22 cellular contexts compared by ENCODE assay signal in the genomic region with DNA sequence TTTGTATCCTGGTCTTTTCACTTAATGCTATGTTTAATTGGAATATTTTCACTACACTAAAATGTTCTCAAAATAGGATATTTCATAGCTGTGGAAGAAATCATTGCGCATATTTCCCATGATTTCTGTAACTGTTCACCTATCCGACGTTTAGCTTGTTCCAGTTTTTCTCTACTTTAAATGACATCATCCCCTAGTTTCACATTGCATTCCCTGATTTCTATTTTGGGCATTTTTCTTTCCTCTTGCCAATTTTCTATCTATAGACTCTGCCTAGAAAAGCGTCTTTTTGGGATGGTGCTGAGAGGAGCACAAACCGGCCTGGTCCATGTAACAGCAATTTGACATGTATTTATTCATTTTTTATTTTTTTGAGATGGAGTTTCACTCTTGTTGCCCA.
"Had no signal": no experiment of that assay in that cellular context is flagged by ENCODE, and none has a peak within 500 bp of the region (broad histone marks: within the 10 kb centered on the region; RNA-seq: fewer than 3 reads in every experiment).

No MANE protein-coding gene starts in this region.

- H3K27ac ChIP-seq: neural progenitor cell, prostate gland, skin epidermis, spleen had no signal

- H3K4me1 Mint-ChIP-seq: immature natural killer cell; memory B cell; mesothelial cell of epicardium; stimulated activated memory B cell treated with anti-CD40 and anti-IgM and Interleukin-4, amounts not matched to agents 10 μg/mL and 1 μg/mL and 100 μg/mL, for 72 hours had no signal

- H3K9me3 Mint-ChIP-seq: immature natural killer cell, memory B cell had no signal

- H3K4me3 Mint-ChIP-seq: immature natural killer cell; memory B cell; mesothelial cell of epicardium; naive B cell; nephron; neural progenitor cell; stimulated activated memory B cell treated with anti-CD40 and anti-IgM and Interleukin-4, amounts not matched to agents 10 μg/mL and 1 μg/mL and 100 μg/mL, for 72 hours had no signal

- H3K4me3 ChIP-seq: lung, mucosa of descending colon, neural progenitor cell, prostate gland, skin epidermis, spleen had no signal

- H3K36me3 Mint-ChIP-seq: immature natural killer cell; memory B cell; mesothelial cell of epicardium; naive B cell; neural progenitor cell; stimulated activated memory B cell treated with anti-CD40 and anti-IgM and Interleukin-4, amounts not matched to agents 10 μg/mL and 1 μg/mL and 100 μg/mL, for 72 hours had no signal

- H3K27me3 Mint-ChIP-seq: naive B cell had no signal

- H3K27ac Mint-ChIP-seq: immature natural killer cell; memory B cell; mesothelial cell of epicardium; nephron; neural progenitor cell; stimulated activated memory B cell treated with anti-CD40 and anti-IgM and Interleukin-4, amounts not matched to agents 10 μg/mL and 1 μg/mL and 100 μg/mL, for 72 hours had no signal

- ATAC-seq: left lobe of liver; mucosa of descending colon; right cardiac atrium; stimulated activated memory B cell treated with anti-CD40 and anti-IgM and Interleukin-4, amounts not matched to agents 10 μg/mL and 1 μg/mL and 100 μg/mL, for 72 hours; stimulated activated naive CD8-positive, alpha-beta T cell treated with anti-CD3 and anti-CD28 coated beads, Interleukin-15, Interleukin-2, amounts not matched to agents 100 U/mL and 50 U/mL, for 24 hours had no signal

- DNase-seq: central memory CD4-positive, alpha-beta T cell; cortex of kidney; effector CD4-positive, alpha-beta T cell; hypothalamus; immature natural killer cell; mucosa of descending colon; naive B cell; right cardiac atrium; spleen; stimulated activated CD4-positive, alpha-beta T cell treated with anti-CD3 and anti-CD28 coated beads, Interleukin-4, amount 100 ng/mL, for 4 hours; stimulated activated naive CD8-positive, alpha-beta T cell treated with anti-CD3 and anti-CD28 coated beads, Interleukin-15, Interleukin-2, amounts not matched to agents 100 U/mL and 50 U/mL, for 24 hours; substantia nigra; trophoblast cell had no signal
